Comparison of ENCODE assay signal across 1 cellular context in the genomic region with DNA sequence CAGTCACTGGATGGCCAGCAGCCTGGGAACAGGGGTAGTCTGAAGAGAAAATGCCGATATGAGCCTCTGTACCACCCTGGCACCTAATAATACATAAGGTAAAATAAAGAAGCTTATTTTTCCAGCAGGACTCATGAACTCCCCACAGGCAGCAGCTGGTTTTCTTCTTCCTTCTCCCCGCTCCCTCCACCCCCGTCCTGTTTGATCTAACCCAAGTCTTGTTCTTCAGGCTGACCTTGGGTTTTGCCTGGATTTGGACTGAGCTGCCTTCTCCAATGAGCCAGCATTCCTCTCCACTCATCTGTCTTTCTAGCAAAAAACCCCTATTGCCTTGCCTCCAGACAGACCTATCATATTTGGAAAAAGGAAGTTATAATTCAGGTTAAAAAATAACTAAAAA.
TF ChIP-seq lines count a peak whose summit lies in the region.

No MANE protein-coding gene starts in this region.

TF ChIP-seq in H1, 55 proteins besides CTCF, POLR2A, EP300 and RAD21 (continued from another document):
- TF ChIP-seq RNF2 (IDR thresholded peaks at IDR 0.05; ENCODE audit: borderline replicate concordance, low read depth, low read length, missing control alignments, poor library complexity, severe bottlenecking) (no peak), PHF8 (conservative IDR thresholded peaks at IDR 0.05; ENCODE audit: low read depth, low read length) (no peak), GTF2F1 (IDR thresholded peaks at IDR 0.05; ENCODE audit: borderline replicate concordance, low read depth, low read length) (no peak), CHD1 (IDR thresholded peaks at IDR 0.05; ENCODE audit: low read depth, low read length) (no peak), CHD2 (IDR thresholded peaks at IDR 0.05; ENCODE audit: low read length) (no peak), JUN (IDR thresholded peaks at IDR 0.05; ENCODE audit: low read depth, low read length) (no peak), SIX5 (IDR thresholded peaks at IDR 0.05; ENCODE audit: low read depth, low read length) (no peak), CBX8 (IDR thresholded peaks at IDR 0.05; ENCODE audit: borderline replicate concordance, low read depth, low read length) (no peak), EZH2 (IDR thresholded peaks at IDR 0.05; ENCODE audit: low read depth, low read length, severe bottlenecking) (no peak), TAF7 (optimal IDR thresholded peaks at IDR 0.05; ENCODE audit: borderline replicate concordance, low read depth, low read length) (no peak), KDM1A (IDR thresholded peaks at IDR 0.05; ENCODE audit: borderline replicate concordance, low read length) (no peak)
- TF ChIP-seq, protein P1, sequence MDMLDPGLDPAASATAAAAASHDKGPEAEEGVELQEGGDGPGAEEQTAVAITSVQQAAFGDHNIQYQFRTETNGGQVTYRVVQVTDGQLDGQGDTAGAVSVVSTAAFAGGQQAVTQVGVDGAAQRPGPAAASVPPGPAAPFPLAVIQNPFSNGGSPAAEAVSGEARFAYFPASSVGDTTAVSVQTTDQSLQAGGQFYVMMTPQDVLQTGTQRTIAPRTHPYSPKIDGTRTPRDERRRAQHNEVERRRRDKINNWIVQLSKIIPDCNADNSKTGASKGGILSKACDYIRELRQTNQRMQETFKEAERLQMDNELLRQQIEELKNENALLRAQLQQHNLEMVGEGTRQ (IDR thresholded peaks at IDR 0.05; ENCODE audit: low read length) = no peak
- TF ChIP-seq, protein P2, sequence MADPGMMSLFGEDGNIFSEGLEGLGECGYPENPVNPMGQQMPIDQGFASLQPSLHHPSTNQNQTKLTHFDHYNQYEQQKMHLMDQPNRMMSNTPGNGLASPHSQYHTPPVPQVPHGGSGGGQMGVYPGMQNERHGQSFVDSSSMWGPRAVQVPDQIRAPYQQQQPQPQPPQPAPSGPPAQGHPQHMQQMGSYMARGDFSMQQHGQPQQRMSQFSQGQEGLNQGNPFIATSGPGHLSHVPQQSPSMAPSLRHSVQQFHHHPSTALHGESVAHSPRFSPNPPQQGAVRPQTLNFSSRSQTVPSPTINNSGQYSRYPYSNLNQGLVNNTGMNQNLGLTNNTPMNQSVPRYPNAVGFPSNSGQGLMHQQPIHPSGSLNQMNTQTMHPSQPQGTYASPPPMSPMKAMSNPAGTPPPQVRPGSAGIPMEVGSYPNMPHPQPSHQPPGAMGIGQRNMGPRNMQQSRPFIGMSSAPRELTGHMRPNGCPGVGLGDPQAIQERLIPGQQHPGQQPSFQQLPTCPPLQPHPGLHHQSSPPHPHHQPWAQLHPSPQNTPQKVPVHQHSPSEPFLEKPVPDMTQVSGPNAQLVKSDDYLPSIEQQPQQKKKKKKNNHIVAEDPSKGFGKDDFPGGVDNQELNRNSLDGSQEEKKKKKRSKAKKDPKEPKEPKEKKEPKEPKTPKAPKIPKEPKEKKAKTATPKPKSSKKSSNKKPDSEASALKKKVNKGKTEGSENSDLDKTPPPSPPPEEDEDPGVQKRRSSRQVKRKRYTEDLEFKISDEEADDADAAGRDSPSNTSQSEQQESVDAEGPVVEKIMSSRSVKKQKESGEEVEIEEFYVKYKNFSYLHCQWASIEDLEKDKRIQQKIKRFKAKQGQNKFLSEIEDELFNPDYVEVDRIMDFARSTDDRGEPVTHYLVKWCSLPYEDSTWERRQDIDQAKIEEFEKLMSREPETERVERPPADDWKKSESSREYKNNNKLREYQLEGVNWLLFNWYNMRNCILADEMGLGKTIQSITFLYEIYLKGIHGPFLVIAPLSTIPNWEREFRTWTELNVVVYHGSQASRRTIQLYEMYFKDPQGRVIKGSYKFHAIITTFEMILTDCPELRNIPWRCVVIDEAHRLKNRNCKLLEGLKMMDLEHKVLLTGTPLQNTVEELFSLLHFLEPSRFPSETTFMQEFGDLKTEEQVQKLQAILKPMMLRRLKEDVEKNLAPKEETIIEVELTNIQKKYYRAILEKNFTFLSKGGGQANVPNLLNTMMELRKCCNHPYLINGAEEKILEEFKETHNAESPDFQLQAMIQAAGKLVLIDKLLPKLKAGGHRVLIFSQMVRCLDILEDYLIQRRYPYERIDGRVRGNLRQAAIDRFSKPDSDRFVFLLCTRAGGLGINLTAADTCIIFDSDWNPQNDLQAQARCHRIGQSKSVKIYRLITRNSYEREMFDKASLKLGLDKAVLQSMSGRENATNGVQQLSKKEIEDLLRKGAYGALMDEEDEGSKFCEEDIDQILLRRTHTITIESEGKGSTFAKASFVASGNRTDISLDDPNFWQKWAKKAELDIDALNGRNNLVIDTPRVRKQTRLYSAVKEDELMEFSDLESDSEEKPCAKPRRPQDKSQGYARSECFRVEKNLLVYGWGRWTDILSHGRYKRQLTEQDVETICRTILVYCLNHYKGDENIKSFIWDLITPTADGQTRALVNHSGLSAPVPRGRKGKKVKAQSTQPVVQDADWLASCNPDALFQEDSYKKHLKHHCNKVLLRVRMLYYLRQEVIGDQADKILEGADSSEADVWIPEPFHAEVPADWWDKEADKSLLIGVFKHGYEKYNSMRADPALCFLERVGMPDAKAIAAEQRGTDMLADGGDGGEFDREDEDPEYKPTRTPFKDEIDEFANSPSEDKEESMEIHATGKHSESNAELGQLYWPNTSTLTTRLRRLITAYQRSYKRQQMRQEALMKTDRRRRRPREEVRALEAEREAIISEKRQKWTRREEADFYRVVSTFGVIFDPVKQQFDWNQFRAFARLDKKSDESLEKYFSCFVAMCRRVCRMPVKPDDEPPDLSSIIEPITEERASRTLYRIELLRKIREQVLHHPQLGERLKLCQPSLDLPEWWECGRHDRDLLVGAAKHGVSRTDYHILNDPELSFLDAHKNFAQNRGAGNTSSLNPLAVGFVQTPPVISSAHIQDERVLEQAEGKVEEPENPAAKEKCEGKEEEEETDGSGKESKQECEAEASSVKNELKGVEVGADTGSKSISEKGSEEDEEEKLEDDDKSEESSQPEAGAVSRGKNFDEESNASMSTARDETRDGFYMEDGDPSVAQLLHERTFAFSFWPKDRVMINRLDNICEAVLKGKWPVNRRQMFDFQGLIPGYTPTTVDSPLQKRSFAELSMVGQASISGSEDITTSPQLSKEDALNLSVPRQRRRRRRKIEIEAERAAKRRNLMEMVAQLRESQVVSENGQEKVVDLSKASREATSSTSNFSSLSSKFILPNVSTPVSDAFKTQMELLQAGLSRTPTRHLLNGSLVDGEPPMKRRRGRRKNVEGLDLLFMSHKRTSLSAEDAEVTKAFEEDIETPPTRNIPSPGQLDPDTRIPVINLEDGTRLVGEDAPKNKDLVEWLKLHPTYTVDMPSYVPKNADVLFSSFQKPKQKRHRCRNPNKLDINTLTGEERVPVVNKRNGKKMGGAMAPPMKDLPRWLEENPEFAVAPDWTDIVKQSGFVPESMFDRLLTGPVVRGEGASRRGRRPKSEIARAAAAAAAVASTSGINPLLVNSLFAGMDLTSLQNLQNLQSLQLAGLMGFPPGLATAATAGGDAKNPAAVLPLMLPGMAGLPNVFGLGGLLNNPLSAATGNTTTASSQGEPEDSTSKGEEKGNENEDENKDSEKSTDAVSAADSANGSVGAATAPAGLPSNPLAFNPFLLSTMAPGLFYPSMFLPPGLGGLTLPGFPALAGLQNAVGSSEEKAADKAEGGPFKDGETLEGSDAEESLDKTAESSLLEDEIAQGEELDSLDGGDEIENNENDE (IDR thresholded peaks at IDR 0.05; ENCODE audit: insufficient replicate concordance, low read length) = no peak
- TF ChIP-seq, protein P3, sequence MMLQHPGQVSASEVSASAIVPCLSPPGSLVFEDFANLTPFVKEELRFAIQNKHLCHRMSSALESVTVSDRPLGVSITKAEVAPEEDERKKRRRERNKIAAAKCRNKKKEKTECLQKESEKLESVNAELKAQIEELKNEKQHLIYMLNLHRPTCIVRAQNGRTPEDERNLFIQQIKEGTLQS (IDR thresholded peaks at IDR 0.05; ENCODE audit: insufficient read depth, low read depth, low read length) = no peak
TF ChIP-seq in H1: peak in this region for 0.
